Comparison of ENCODE assay signal across 2 cellular contexts in genomic region chrX:9670136-9670905, GRCh38.
TF ChIP-seq lines count a peak whose summit lies in the region.

No MANE protein-coding gene starts in this region.

TF ChIP-seq in A549, 52 proteins besides CTCF, POLR2A, EP300 and RAD21 (continued from another document):
- TF ChIP-seq NFE2L2 (conservative IDR thresholded peaks at IDR 0.05; ENCODE audit: low read length) = peak; percentile 54; the same call in 1 of the 2 replicates

TF ChIP-seq in GM23338, 12 proteins besides CTCF, POLR2A, EP300 and RAD21 (continued from another document):
- no peak for TF ChIP-seq REST (IDR thresholded peaks at IDR 0.05; ENCODE audit: unreplicated experiment)
- TF ChIP-seq ETS1 (IDR thresholded peaks at IDR 0.05) = no peak
TF ChIP-seq in GM23338: peak in this region for 0.
